Comparison of ENCODE assay signal across 8 cellular contexts in the genomic region with DNA sequence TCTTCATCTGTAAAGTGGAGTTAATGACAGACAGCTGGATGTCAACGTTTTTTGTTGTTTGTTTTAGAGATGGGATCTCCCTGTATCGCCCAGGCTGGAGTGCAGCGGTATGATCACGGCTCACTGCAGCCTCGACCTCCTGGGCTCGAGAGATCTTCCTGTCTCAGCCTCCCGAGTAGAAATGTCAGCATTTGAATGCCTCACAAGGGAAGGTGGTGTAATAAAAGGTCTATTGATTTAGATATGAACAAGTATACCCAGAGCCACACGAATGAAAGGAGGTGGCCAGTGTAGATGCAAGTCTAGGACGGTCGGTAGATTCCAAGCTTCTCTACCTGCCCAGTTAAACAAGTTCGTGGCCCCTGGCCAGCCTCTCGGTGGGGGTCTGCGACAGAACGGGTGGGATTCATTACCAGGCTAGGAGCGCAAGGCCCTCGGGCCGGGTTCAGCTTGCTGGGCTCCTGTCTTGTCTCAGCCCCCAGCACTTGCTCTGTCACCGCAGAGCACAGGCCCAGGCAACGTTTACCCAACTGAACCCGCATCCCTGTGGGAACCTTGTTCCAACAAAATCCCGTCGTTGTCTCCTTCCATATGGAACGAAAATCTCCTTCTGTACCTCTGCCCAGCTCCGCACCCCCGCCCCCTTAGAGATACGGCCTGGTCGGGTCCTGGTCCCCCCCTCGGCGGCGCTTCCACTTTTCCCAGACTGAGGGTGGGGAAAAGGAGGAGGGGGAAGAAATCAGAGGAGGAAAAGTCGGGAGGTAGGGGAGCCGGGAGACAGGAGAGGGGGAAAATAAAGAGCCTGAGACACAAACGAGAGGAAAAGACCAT. TPM values are rescaled to one million over a fixed set of nuclear protein-coding genes. Genes with fewer than 3 reads are reported as not detected.
A peak's percentile ranks its signal among the peaks of the same experiment; 100 is the strongest.
DNase-seq lines count a peak whose midpoint lies in the region; ATAC-seq and TF ChIP-seq lines count a peak whose summit lies in the region.

No MANE protein-coding gene starts in this region.

- CTCF ChIA-PET in HEK293T (lab: Yijun Ruan, JAX) = interaction anchor here (1.4 kb wide), 1 partner anchor 23 kb away, joined by 6 read pairs; no protein-coding TSS in a partner anchor

- H3K27ac Mint-ChIP-seq in CD4-positive, CD25-positive, alpha-beta regulatory T cell = no peak overlapping the region
- H3K27ac Mint-ChIP-seq in chondrocyte (ENCODE audit: unreplicated experiment) (no peak overlapping the region), nephron (no peak overlapping the region)

- H3K27me3 Mint-ChIP-seq in CD4-positive, CD25-positive, alpha-beta regulatory T cell = peaks cover 80% of the 10 kb centered on the region
- H3K27me3 Mint-ChIP-seq in chondrocyte (ENCODE audit: low read depth) (peaks cover 70% of the 10 kb centered on the region), nephron (ENCODE audit: low read depth) (peaks cover 70% of the 10 kb centered on the region)

- H3K36me3 Mint-ChIP-seq in CD4-positive, CD25-positive, alpha-beta regulatory T cell = no peaks in the 10 kb centered on the region
- H3K36me3 Mint-ChIP-seq in chondrocyte (ENCODE audit: low read depth) (no peaks in the 10 kb centered on the region), nephron (ENCODE audit: low read depth) (no peaks in the 10 kb centered on the region)

- intact Hi-C loops in sciatic nerve (cut with DNase I) = no loop called here

- H3K4me1 Mint-ChIP-seq in CD4-positive, CD25-positive, alpha-beta regulatory T cell = peaks cover 4 to 41% (median 13%) of the 10 kb centered on the region in 4 donors
- H3K4me1 Mint-ChIP-seq in chondrocyte (ENCODE audit: low read depth) (peaks cover 15% of the 10 kb centered on the region), nephron (no peaks in the 10 kb centered on the region)

- H3K9me3 ChIP-seq in CD4-positive, CD25-positive, alpha-beta regulatory T cell (ENCODE audit: control insufficient read depth in 2 of 2, low read length in 2 of 2) = no peaks in the 10 kb centered on the region

- peaks cover 42% of the 10 kb centered on the region for H3K27me3 ChIP-seq in CD4-positive, CD25-positive, alpha-beta regulatory T cell (ENCODE audit: control insufficient read depth, insufficient read depth, low read length)

- peak overlapping the region; percentile 72 to 92 (median 77) for H3K4me3 Mint-ChIP-seq in CD4-positive, CD25-positive, alpha-beta regulatory T cell
- H3K4me3 Mint-ChIP-seq in chondrocyte (ENCODE audit: unreplicated experiment) (peak overlapping the region; percentile 35), nephron (peak overlapping the region; percentile 58 to 73 (median 59))

- H3K27ac ChIP-seq in CD4-positive, CD25-positive, alpha-beta regulatory T cell (ENCODE audit: insufficient read depth, low read length, poor library complexity, severe bottlenecking) = no peak overlapping the region

- TF ChIP-seq CTCF in chondrocyte (IDR thresholded peaks at IDR 0.05) (no peak), nephron (IDR thresholded peaks at IDR 0.05; ENCODE audit: unreplicated experiment in 3 of 3) (no peak)

- H3K9me3 Mint-ChIP-seq in CD4-positive, CD25-positive, alpha-beta regulatory T cell = peaks cover 0 to 3% (median 0%) of the 10 kb centered on the region in 7 donors
- H3K9me3 Mint-ChIP-seq in chondrocyte (ENCODE audit: low read depth) (no peaks in the 10 kb centered on the region), nephron (no peaks in the 10 kb centered on the region)

- no peak for ATAC-seq in CD4-positive, CD25-positive, alpha-beta regulatory T cell (ENCODE audit: low read depth in 2 of 2)
- no peak for ATAC-seq in GM18517 (IDR thresholded peaks at IDR 0.05; ENCODE audit: unreplicated experiment)
- ATAC-seq in sciatic nerve = no peak

- H3K4me1 ChIP-seq in CD4-positive, CD25-positive, alpha-beta regulatory T cell (ENCODE audit: control insufficient read depth, insufficient read depth, low read length, poor library complexity, severe bottlenecking) = peaks cover 44% of the 10 kb centered on the region

- no peak overlapping the region for H3K4me3 ChIP-seq in CD4-positive, CD25-positive, alpha-beta regulatory T cell (ENCODE audit: low read depth, low read length)

- POLR2A ChIA-PET in HEK293T (lab: Yijun Ruan, JAX) = interaction anchor here (1.6 kb wide), 2 partner anchors 13 to 21 kb away, joined by 4 read pairs; no protein-coding TSS in a partner anchor

- H3K36me3 ChIP-seq in CD4-positive, CD25-positive, alpha-beta regulatory T cell (ENCODE audit: control insufficient read depth, insufficient read depth, low read length) = no peaks in the 10 kb centered on the region

- no peak for DNase-seq in CD4-positive, CD25-positive, alpha-beta regulatory T cell
- DNase-seq in HEK293T (ENCODE audit: extremely low spot score) (no peak), chondrocyte (ENCODE audit: low spot score) (no peak), middle frontal gyrus (ENCODE audit: extremely low spot score, low spot score) (no peak), NCI-H2171 treated with DMSO at 0.1 percent for 48 hours (lab: John Stamatoyannopoulos, UW) (no peak), sciatic nerve (ENCODE audit: low spot score) (no peak)

TF ChIP-seq in HEK293T, 16 proteins besides CTCF, POLR2A, EP300 and RAD21:
- no peak for TF ChIP-seq ZNF384 (IDR thresholded peaks at IDR 0.05)
- TF ChIP-seq, protein P1, sequence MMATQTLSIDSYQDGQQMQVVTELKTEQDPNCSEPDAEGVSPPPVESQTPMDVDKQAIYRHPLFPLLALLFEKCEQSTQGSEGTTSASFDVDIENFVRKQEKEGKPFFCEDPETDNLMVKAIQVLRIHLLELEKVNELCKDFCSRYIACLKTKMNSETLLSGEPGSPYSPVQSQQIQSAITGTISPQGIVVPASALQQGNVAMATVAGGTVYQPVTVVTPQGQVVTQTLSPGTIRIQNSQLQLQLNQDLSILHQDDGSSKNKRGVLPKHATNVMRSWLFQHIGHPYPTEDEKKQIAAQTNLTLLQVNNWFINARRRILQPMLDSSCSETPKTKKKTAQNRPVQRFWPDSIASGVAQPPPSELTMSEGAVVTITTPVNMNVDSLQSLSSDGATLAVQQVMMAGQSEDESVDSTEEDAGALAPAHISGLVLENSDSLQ (IDR thresholded peaks at IDR 0.05) = peak; percentile 33; the same call in 1 of the 2 replicates
TF ChIP-seq in HEK293T: peak in this region for 1.

RNA-seq across cellular contexts. Expression of gene EMX1, which starts 2.0 kb away (rescaled TPM):
- not detected for total RNA-seq in CD4-positive, CD25-positive, alpha-beta regulatory T cell
- not detected for polyA plus RNA-seq in CD4-positive, CD25-positive, alpha-beta regulatory T cell
- not detected in 3 replicates for total RNA-seq in chondrocyte
- total RNA-seq in sciatic nerve = not detected

RNA-seq across cellular contexts. Expression of gene SPR, which starts 28.1 kb away (rescaled TPM):
- total RNA-seq in CD4-positive, CD25-positive, alpha-beta regulatory T cell = not detected
- under 1 TPM in 1 of 4 donors, not detected in 3; 0.13 TPM for polyA plus RNA-seq in CD4-positive, CD25-positive, alpha-beta regulatory T cell
- total RNA-seq in chondrocyte (8.9 to 13.5 TPM (median 12.8 TPM) in 3 replicates), sciatic nerve (14.4 TPM)
